In the genomic region with DNA sequence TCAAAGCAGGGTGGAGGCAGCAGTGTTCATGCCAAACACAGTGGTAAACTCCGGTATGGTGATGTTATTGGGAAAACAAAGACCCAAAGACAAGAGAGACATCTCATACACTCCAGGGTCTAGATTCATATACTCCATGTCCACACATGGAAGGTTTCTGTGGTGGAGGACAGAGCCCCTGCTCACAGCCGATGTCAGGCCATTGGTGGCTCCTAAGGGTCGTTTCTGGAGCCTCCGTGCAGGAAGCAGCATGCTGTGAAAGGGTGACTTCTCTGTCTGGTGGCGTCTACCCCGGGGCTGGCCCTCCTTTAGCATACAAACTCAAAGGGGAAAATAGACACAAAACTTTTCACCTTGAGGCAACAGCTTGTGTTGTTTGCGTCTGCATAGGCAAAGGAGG, we compare ENCODE assay signal across 31 cellular contexts.
"Had no signal": no experiment of that assay in that cellular context is flagged by ENCODE, and none has a peak within 500 bp of the region (broad histone marks: within the 10 kb centered on the region; RNA-seq: fewer than 3 reads in every experiment).

No MANE protein-coding gene starts in this region.

- DNase-seq: activated CD4-positive, alpha-beta T cell treated with anti-CD3 and anti-CD28 coated beads for 1 hour; activated CD4-positive, alpha-beta T cell treated with anti-CD3 and anti-CD28 coated beads, Interleukin-2, amount 10 ng/mL, durations not matched to agents 7 days and 5 days; activated CD8-positive, alpha-beta memory T cell treated with anti-CD3 and anti-CD28 coated beads, Interleukin-2, amount 10 ng/mL, durations not matched to agents 7 days and 5 days; activated CD8-positive, alpha-beta T cell treated with anti-CD3 and anti-CD28 coated beads for 36 hours; activated effector memory CD4-positive, alpha-beta T cell treated with anti-CD3 and anti-CD28 coated beads, Interleukin-2, amount 50 U/mL, for 16 hours; activated naive CD4-positive, alpha-beta T cell treated with anti-CD3 and anti-CD28 coated beads for 36 hours; activated naive CD8-positive, alpha-beta T cell treated with anti-CD3 and anti-CD28 coated beads for 36 hours; activated T-cell treated with anti-CD3 and anti-CD28 coated beads for 4 hours; adrenal gland; aorta; cortex of kidney; foreskin fibroblast; heart right ventricle; lower lobe of right lung; mesenchymal stem cell; mucosa of descending colon; psoas muscle; stimulated activated CD4-positive, alpha-beta T cell treated with anti-CD3 and anti-CD28 coated beads, Interleukin-1b, Interleukin-23, amount 100 ng/mL, for 48 hours; stimulated activated naive B cell treated with anti-CD40 and anti-IgM and Interleukin-4, amounts not matched to agents 10 μg/mL and 1 μg/mL and 100 μg/mL, for 72 hours; SW 1271; upper lobe of right lung had no signal

- H3K27ac ChIP-seq: adrenal gland, cardiac muscle cell, heart right ventricle, lower lobe of right lung, neutrophil, pancreas, psoas muscle, suprapubic skin, tibial artery, upper lobe of right lung had no signal

- H3K36me3 Mint-ChIP-seq: activated CD8-positive, alpha-beta memory T cell treated with anti-CD3 and anti-CD28 coated beads, Interleukin-2, amount 10 ng/mL, durations not matched to agents 7 days and 5 days; activated naive CD8-positive, alpha-beta T cell treated with anti-CD3 and anti-CD28 coated beads for 36 hours; brain; natural killer cell treated with Interleukin-12 subunit alpha and Interleukin-12 subunit beta and Interleukin-15 and Interleukin-18, amount 100 ng/mL, for 72 hours; stimulated activated naive B cell treated with anti-CD40 and anti-IgM and Interleukin-4, amounts not matched to agents 10 μg/mL and 1 μg/mL and 100 μg/mL, for 72 hours; WTC11 had no signal

- H3K4me3 Mint-ChIP-seq: activated CD4-positive, alpha-beta T cell treated with anti-CD3 and anti-CD28 coated beads, Interleukin-2, amount 10 ng/mL, durations not matched to agents 7 days and 5 days; activated CD8-positive, alpha-beta memory T cell treated with anti-CD3 and anti-CD28 coated beads, Interleukin-2, amount 10 ng/mL, durations not matched to agents 7 days and 5 days; activated CD8-positive, alpha-beta T cell treated with anti-CD3 and anti-CD28 coated beads for 36 hours; activated naive CD4-positive, alpha-beta T cell treated with anti-CD3 and anti-CD28 coated beads for 36 hours; activated naive CD8-positive, alpha-beta T cell treated with anti-CD3 and anti-CD28 coated beads for 36 hours; brain; natural killer cell treated with Interleukin-12 subunit alpha and Interleukin-12 subunit beta and Interleukin-15 and Interleukin-18, amount 100 ng/mL, for 72 hours; stimulated activated naive B cell treated with anti-CD40 and anti-IgM and Interleukin-4, amounts not matched to agents 10 μg/mL and 1 μg/mL and 100 μg/mL, for 72 hours; T-helper 1 cell treated with Interleukin-12 subunit alpha and Interleukin-12 subunit beta and Interleukin-4 antibody, amounts not matched to agents 30 μg/mL and 1 μg/mL, for 36 hours; WTC11 had no signal

- H3K27ac Mint-ChIP-seq: activated CD4-positive, alpha-beta T cell treated with anti-CD3 and anti-CD28 coated beads, Interleukin-2, amount 10 ng/mL, durations not matched to agents 7 days and 5 days; activated CD8-positive, alpha-beta memory T cell treated with anti-CD3 and anti-CD28 coated beads, Interleukin-2, amount 10 ng/mL, durations not matched to agents 7 days and 5 days; activated CD8-positive, alpha-beta T cell treated with anti-CD3 and anti-CD28 coated beads for 36 hours; activated naive CD4-positive, alpha-beta T cell treated with anti-CD3 and anti-CD28 coated beads for 36 hours; activated naive CD8-positive, alpha-beta T cell treated with anti-CD3 and anti-CD28 coated beads for 36 hours; natural killer cell treated with Interleukin-12 subunit alpha and Interleukin-12 subunit beta and Interleukin-15 and Interleukin-18, amount 100 ng/mL, for 72 hours; stimulated activated naive B cell treated with anti-CD40 and anti-IgM and Interleukin-4, amounts not matched to agents 10 μg/mL and 1 μg/mL and 100 μg/mL, for 72 hours; T-helper 1 cell treated with Interleukin-12 subunit alpha and Interleukin-12 subunit beta and Interleukin-4 antibody, amounts not matched to agents 30 μg/mL and 1 μg/mL, for 36 hours; WTC11 had no signal

- H3K9me3 Mint-ChIP-seq: activated CD4-positive, alpha-beta T cell treated with anti-CD3 and anti-CD28 coated beads, Interleukin-2, amount 10 ng/mL, durations not matched to agents 7 days and 5 days; activated CD8-positive, alpha-beta T cell treated with anti-CD3 and anti-CD28 coated beads for 36 hours; activated naive CD4-positive, alpha-beta T cell treated with anti-CD3 and anti-CD28 coated beads for 36 hours; activated naive CD8-positive, alpha-beta T cell treated with anti-CD3 and anti-CD28 coated beads for 36 hours; natural killer cell treated with Interleukin-12 subunit alpha and Interleukin-12 subunit beta and Interleukin-15 and Interleukin-18, amount 100 ng/mL, for 72 hours; T-helper 1 cell treated with Interleukin-12 subunit alpha and Interleukin-12 subunit beta and Interleukin-4 antibody, amounts not matched to agents 30 μg/mL and 1 μg/mL, for 36 hours had no signal

- H3K4me1 Mint-ChIP-seq: activated CD4-positive, alpha-beta T cell treated with anti-CD3 and anti-CD28 coated beads, Interleukin-2, amount 10 ng/mL, durations not matched to agents 7 days and 5 days; activated CD8-positive, alpha-beta memory T cell treated with anti-CD3 and anti-CD28 coated beads, Interleukin-2, amount 10 ng/mL, durations not matched to agents 7 days and 5 days; activated naive CD8-positive, alpha-beta T cell treated with anti-CD3 and anti-CD28 coated beads for 36 hours; stimulated activated naive B cell treated with anti-CD40 and anti-IgM and Interleukin-4, amounts not matched to agents 10 μg/mL and 1 μg/mL and 100 μg/mL, for 72 hours had no signal

- H3K4me3 ChIP-seq: adrenal gland, cardiac muscle cell, heart right ventricle, lower lobe of right lung, mucosa of descending colon, pancreas, psoas muscle, smooth muscle cell, suprapubic skin, tibial artery, upper lobe of right lung had no signal

- H3K27me3 Mint-ChIP-seq: activated CD4-positive, alpha-beta T cell treated with anti-CD3 and anti-CD28 coated beads, Interleukin-2, amount 10 ng/mL, durations not matched to agents 7 days and 5 days; activated CD8-positive, alpha-beta memory T cell treated with anti-CD3 and anti-CD28 coated beads, Interleukin-2, amount 10 ng/mL, durations not matched to agents 7 days and 5 days; activated CD8-positive, alpha-beta T cell treated with anti-CD3 and anti-CD28 coated beads for 36 hours had no signal

- ATAC-seq: activated CD8-positive, alpha-beta memory T cell treated with anti-CD3 and anti-CD28 coated beads, Interleukin-2, amount 10 ng/mL, durations not matched to agents 7 days and 5 days; activated CD8-positive, alpha-beta T cell treated with anti-CD3 and anti-CD28 coated beads for 36 hours; heart right ventricle; lower lobe of right lung; mucosa of descending colon; pancreas; psoas muscle; stimulated activated naive B cell treated with anti-CD40 and anti-IgM and Interleukin-4, amounts not matched to agents 10 μg/mL and 1 μg/mL and 100 μg/mL, for 72 hours; upper lobe of right lung; WTC11 had no signal
